In genomic region chr19:6531163-6531955, GRCh38 we compare ENCODE assay signal across 9 cellular contexts. TPM values are rescaled to one million over a fixed set of nuclear protein-coding genes. Genes with fewer than 3 reads are reported as not detected.
DNase-seq lines count a peak whose midpoint lies in the region; ATAC-seq and TF ChIP-seq lines count a peak whose summit lies in the region.
"Had no signal": no experiment of that assay in that cellular context is flagged by ENCODE, and none has a peak within 500 bp of the region (broad histone marks: within the 10 kb centered on the region; RNA-seq: fewer than 3 reads in every experiment).

No MANE protein-coding gene starts in this region.

- peak overlapping the region; percentile 91 for H3K4me2 ChIP-seq in skeletal muscle satellite cell (ENCODE audit: low read length)

- H3K4me3 ChIP-seq in SK-N-MC, result peak overlapping the region; percentile 92
- peak overlapping the region; percentile 96 for H3K4me3 ChIP-seq in fibroblast of the aortic adventitia (ENCODE audit: low read depth, low read length)
- peak overlapping the region; percentile 83 for H3K4me3 ChIP-seq in skeletal muscle satellite cell (ENCODE audit: low read length)

- peak overlapping the region; percentile 86 for H3K9ac ChIP-seq in SK-N-MC (ENCODE audit: insufficient read length)
- peak overlapping the region; percentile 85 for H3K9ac ChIP-seq in skeletal muscle satellite cell (ENCODE audit: low read depth, low read length)

- TF ChIP-seq CTCF in fibroblast of the aortic adventitia (IDR thresholded peaks at IDR 0.05; ENCODE audit: insufficient read depth, low read length), result no peak

- DNase-seq in SK-N-MC (ENCODE audit: low read depth, low spot score), result no peak
- no peak for DNase-seq in fibroblast of the aortic adventitia (ENCODE audit: low read depth)
- DNase-seq in HuH-7 (ENCODE audit: low spot score), result no peak
- no peak for DNase-seq in DMS 273 (lab: John Stamatoyannopoulos, UW; ENCODE audit: unreplicated experiment)
- DNase-seq in NCI-H1417 treated with DMSO at 0.1 percent for 48 hours (lab: John Stamatoyannopoulos, UW), result no peak

- peaks cover 14% of the 10 kb centered on the region for H3K27me3 ChIP-seq in skeletal muscle satellite cell (ENCODE audit: control insufficient read depth, insufficient read depth, low read length)

- H3K36me3 ChIP-seq in SK-N-MC (ENCODE audit: insufficient read depth, low read length) (peaks cover 16% of the 10 kb centered on the region), skeletal muscle satellite cell (ENCODE audit: insufficient read depth, low read length) (no peaks in the 10 kb centered on the region)

- peaks cover 15% of the 10 kb centered on the region for H3K4me1 ChIP-seq in skeletal muscle satellite cell (ENCODE audit: control insufficient read depth, insufficient read depth, low read length)

- H3K9me3 ChIP-seq in SK-N-MC (ENCODE audit: low read depth, low read length) (no peaks in the 10 kb centered on the region), skeletal muscle satellite cell (replicated peaks; ENCODE audit: low read length) (no peaks in the 10 kb centered on the region)

- peak; percentile 17 for ATAC-seq in GM19372 (IDR thresholded peaks at IDR 0.05; ENCODE audit: low read depth, unreplicated experiment)
- no peak for ATAC-seq in GM18858 (IDR thresholded peaks at IDR 0.05; ENCODE audit: unreplicated experiment)

- no peak overlapping the region for H3K27ac ChIP-seq in SK-N-MC

RNA-seq across cellular contexts. Expression of gene TNFSF9, which starts 0.5 kb away (rescaled TPM):
- 1.7 and 2.6 TPM in 2 replicates for total RNA-seq in fibroblast of the aortic adventitia (ENCODE audit: low replicate concordance)
- total RNA-seq in skeletal muscle satellite cell (2012; rRNA removed), result 0.87 and 1.0 TPM in 2 replicates

RNA-seq across cellular contexts. Expression of gene TUBB4A, which starts 29.2 kb away (rescaled TPM):
- total RNA-seq in fibroblast of the aortic adventitia (ENCODE audit: low replicate concordance), result 0.41 TPM in 1 of 2 replicates, not detected in the other
- not detected in 2 replicates for total RNA-seq in skeletal muscle satellite cell (2012; rRNA removed)

RNA-seq across cellular contexts. Expression of gene DENND1C, which starts 49.8 kb away (rescaled TPM):
- not detected in 2 replicates for total RNA-seq in fibroblast of the aortic adventitia (ENCODE audit: low replicate concordance)
- total RNA-seq in skeletal muscle satellite cell (2012; rRNA removed), result 0.22 TPM in 1 of 2 replicates, not detected in the other
- total RNA-seq: M059J had no signal

RNA-seq across cellular contexts. Expression of gene CD70, which starts 59.6 kb away (rescaled TPM):
- total RNA-seq in fibroblast of the aortic adventitia (ENCODE audit: low replicate concordance), result 0.09 TPM in 1 of 2 replicates, not detected in the other
- 4.8 and 6.8 TPM in 2 replicates for total RNA-seq in skeletal muscle satellite cell (2012; rRNA removed)
